In genomic region chr4:127732623-127733199, GRCh38 we compare ENCODE assay signal across 9 cellular contexts. TPM values are rescaled to one million over a fixed set of nuclear protein-coding genes. Genes with fewer than 3 reads are reported as not detected.
DNase-seq lines count a peak whose midpoint lies in the region; ATAC-seq and TF ChIP-seq lines count a peak whose summit lies in the region.
"Had no signal": no experiment of that assay in that cellular context is flagged by ENCODE, and none has a peak within 500 bp of the region (broad histone marks: within the 10 kb centered on the region; RNA-seq: fewer than 3 reads in every experiment).

No MANE protein-coding gene starts in this region.

- no peak for DNase-seq in CD14-positive monocyte (ENCODE audit: low spot score)
- peak; percentile 41 for DNase-seq in NCI-H460 (ENCODE audit: extremely low read depth, low read depth)
- DNase-seq in dermis blood vessel endothelial cell = peak; percentile 65
- DNase-seq in middle frontal gyrus (ENCODE audit: extremely low spot score, low spot score) = peak; percentile 27
- no peak for DNase-seq in ecto neural progenitor cell (ENCODE audit: low spot score)
- DNase-seq: right cardiac atrium had no signal

- no peaks in the 10 kb centered on the region for H3K36me3 Mint-ChIP-seq in CD14-positive monocyte

- intact Hi-C loops in CD14-positive monocyte (cut with micrococcal nuclease) = loop anchor here (5.0 kb wide), 1 partner anchor 130 kb away; no protein-coding TSS in a partner anchor

- no peak overlapping the region for H3K4me3 Mint-ChIP-seq in CD14-positive monocyte

- peaks cover 0 to 6% (median 4%) of the 10 kb centered on the region in 7 donors for H3K9me3 Mint-ChIP-seq in CD14-positive monocyte

- ATAC-seq in GM19025 (IDR thresholded peaks at IDR 0.05; ENCODE audit: low read depth, unreplicated experiment) (peak; percentile 61), HG03439 (IDR thresholded peaks at IDR 0.05; ENCODE audit: unreplicated experiment) (peak; percentile 69), HG03039 (IDR thresholded peaks at IDR 0.05; ENCODE audit: unreplicated experiment) (no peak)

- H3K27ac Mint-ChIP-seq in CD14-positive monocyte = no peak overlapping the region

- peaks cover 2% of the 10 kb centered on the region in 3 donors for H3K27me3 Mint-ChIP-seq in CD14-positive monocyte (ENCODE audit: low read depth in 3 of 3)

- H3K4me1 Mint-ChIP-seq in CD14-positive monocyte = no peaks in the 10 kb centered on the region

- peak; percentile 62 for TF ChIP-seq CTCF in CD14-positive monocyte (IDR thresholded peaks at IDR 0.05)

RNA-seq across cellular contexts. Expression of gene SLC25A31, which starts 2.5 kb away (rescaled TPM):
- polyA plus RNA-seq in CD14-positive monocyte = not detected
- not detected in 2 replicates for total RNA-seq in NCI-H460 (2014; rRNA removed; shearing (Covaris generic))
- not detected in 2 replicates for polyA plus RNA-seq in NCI-H460 (2014; cell fraction: nucleus; rRNA removed)
- total RNA-seq in dermis blood vessel endothelial cell = not detected in 2 replicates
- total RNA-seq: right cardiac atrium had no signal
- polyA plus RNA-seq: right cardiac atrium had no signal

RNA-seq across cellular contexts. Expression of gene HSPA4L, which starts 49.4 kb away (rescaled TPM):
- polyA plus RNA-seq in CD14-positive monocyte = under 1 TPM in 1 of 2 donors, not detected in 1; 0.04 TPM
- 21.5 and 27.0 TPM in 2 replicates for total RNA-seq in NCI-H460 (2014; rRNA removed; shearing (Covaris generic))
- 11.0 and 11.2 TPM in 2 replicates for polyA plus RNA-seq in NCI-H460 (2014; cell fraction: nucleus; rRNA removed)
- 4.4 and 13.4 TPM in 2 replicates for total RNA-seq in dermis blood vessel endothelial cell

Comparison
In these comparisons a context has a peak if more than half of its experiments do, and no peak if none do; other contexts are left out.
1. DNase-seq: peak in NCI-H460 (single experiment), dermis blood vessel endothelial cell (single experiment) and middle frontal gyrus (single experiment); none in CD14-positive monocyte (single experiment) and ecto neural progenitor cell (single experiment).